ENCODE assay signal across 2 cellular contexts in the genomic region with DNA sequence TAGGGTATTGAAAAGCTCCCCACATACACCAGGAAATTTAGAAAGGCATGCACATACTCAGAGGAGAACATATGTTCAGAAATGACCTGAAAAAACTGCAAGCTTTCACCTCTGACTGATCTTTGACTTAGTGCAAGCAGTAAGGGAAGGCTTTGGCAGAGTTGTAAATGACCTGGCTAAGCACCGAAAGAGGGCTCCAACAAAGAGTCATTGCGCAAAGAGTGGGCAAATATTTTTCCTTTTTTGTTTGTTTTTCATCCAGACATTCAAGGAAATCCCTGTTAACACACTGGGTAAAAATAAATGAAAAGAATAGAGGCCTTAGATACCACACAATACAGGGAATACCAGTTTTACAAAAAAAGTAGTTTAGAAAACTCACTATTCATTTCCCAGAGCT.
TF ChIP-seq lines count a peak whose summit lies in the region.

No MANE protein-coding gene starts in this region.

TF ChIP-seq in HEK293, 187 proteins besides CTCF, POLR2A, EP300 and RAD21:
- TF ChIP-seq ZNF529 (tag by site-specific recombination; IDR thresholded peaks at IDR 0.05; ENCODE audit: insufficient replicate concordance): peak; percentile 2
- TF ChIP-seq, protein P1, sequence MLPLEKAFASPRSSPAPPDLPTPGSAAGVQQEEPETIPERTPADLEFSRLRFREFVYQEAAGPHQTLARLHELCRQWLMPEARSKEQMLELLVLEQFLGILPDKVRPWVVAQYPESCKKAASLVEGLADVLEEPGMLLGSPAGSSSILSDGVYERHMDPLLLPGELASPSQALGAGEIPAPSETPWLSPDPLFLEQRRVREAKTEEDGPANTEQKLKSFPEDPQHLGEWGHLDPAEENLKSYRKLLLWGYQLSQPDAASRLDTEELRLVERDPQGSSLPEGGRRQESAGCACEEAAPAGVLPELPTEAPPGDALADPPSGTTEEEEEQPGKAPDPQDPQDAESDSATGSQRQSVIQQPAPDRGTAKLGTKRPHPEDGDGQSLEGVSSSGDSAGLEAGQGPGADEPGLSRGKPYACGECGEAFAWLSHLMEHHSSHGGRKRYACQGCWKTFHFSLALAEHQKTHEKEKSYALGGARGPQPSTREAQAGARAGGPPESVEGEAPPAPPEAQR (tag by site-specific recombination; IDR thresholded peaks at IDR 0.05): no peak
- TF ChIP-seq ZNF560 (tag by site-specific recombination; IDR thresholded peaks at IDR 0.05; ENCODE audit: borderline replicate concordance): 0 out of 2 replicates have a peak, but pooled peaks have one; percentile 1

TF ChIP-seq in HepG2, 621 proteins besides CTCF, POLR2A, EP300 and RAD21 (continues in another document):
- TF ChIP-seq CHD2 (IDR thresholded peaks at IDR 0.05; ENCODE audit: low read depth, low read length): no peak
- TF ChIP-seq ZNF136 (CRISPR knock-in tag; IDR thresholded peaks at IDR 0.05; ENCODE audit: low read depth): no peak
- TF ChIP-seq PAWR (CRISPR knock-in tag; IDR thresholded peaks at IDR 0.05; ENCODE audit: borderline replicate concordance): no peak
- no peak for TF ChIP-seq U2AF2 (IDR thresholded peaks at IDR 0.05; ENCODE audit: low read depth, low read length)
- TF ChIP-seq BORCS8-MEF2B (CRISPR knock-in tag; IDR thresholded peaks at IDR 0.05): no peak
- TF ChIP-seq SALL1 (CRISPR knock-in tag; IDR thresholded peaks at IDR 0.05): peak; percentile 40; the same call in 1 of the 2 replicates
- TF ChIP-seq ZNF564 (CRISPR knock-in tag; IDR thresholded peaks at IDR 0.05): no peak
- no peak for TF ChIP-seq RBM39 (IDR thresholded peaks at IDR 0.05; ENCODE audit: low read depth, low read length, poor library complexity, severe bottlenecking)
- TF ChIP-seq, protein P2, sequence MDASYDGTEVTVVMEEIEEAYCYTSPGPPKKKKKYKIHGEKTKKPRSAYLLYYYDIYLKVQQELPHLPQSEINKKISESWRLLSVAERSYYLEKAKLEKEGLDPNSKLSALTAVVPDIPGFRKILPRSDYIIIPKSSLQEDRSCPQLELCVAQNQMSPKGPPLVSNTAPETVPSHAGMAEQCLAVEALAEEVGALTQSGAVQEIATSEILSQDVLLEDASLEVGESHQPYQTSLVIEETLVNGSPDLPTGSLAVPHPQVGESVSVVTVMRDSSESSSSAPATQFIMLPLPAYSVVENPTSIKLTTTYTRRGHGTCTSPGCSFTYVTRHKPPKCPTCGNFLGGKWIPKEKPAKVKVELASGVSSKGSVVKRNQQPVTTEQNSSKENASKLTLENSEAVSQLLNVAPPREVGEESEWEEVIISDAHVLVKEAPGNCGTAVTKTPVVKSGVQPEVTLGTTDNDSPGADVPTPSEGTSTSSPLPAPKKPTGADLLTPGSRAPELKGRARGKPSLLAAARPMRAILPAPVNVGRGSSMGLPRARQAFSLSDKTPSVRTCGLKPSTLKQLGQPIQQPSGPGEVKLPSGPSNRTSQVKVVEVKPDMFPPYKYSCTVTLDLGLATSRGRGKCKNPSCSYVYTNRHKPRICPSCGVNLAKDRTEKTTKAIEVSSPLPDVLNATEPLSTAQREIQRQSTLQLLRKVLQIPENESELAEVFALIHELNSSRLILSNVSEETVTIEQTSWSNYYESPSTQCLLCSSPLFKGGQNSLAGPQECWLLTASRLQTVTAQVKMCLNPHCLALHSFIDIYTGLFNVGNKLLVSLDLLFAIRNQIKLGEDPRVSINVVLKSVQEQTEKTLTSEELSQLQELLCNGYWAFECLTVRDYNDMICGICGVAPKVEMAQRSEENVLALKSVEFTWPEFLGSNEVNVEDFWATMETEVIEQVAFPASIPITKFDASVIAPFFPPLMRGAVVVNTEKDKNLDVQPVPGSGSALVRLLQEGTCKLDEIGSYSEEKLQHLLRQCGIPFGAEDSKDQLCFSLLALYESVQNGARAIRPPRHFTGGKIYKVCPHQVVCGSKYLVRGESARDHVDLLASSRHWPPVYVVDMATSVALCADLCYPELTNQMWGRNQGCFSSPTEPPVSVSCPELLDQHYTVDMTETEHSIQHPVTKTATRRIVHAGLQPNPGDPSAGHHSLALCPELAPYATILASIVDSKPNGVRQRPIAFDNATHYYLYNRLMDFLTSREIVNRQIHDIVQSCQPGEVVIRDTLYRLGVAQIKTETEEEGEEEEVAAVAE (CRISPR knock-in tag; IDR thresholded peaks at IDR 0.05; ENCODE audit: borderline replicate concordance): no peak
- no peak for TF ChIP-seq NFIC (IDR thresholded peaks at IDR 0.05; ENCODE audit: low read length)
- no peak for TF ChIP-seq MEIS1 (CRISPR knock-in tag; IDR thresholded peaks at IDR 0.05; ENCODE audit: borderline replicate concordance)
- TF ChIP-seq XBP1 (CRISPR knock-in tag; IDR thresholded peaks at IDR 0.05): no peak
- TF ChIP-seq MEF2D (CRISPR knock-in tag; IDR thresholded peaks at IDR 0.05): 0 out of 2 replicates have a peak, but pooled peaks have one; percentile 39
- TF ChIP-seq, protein P3, sequence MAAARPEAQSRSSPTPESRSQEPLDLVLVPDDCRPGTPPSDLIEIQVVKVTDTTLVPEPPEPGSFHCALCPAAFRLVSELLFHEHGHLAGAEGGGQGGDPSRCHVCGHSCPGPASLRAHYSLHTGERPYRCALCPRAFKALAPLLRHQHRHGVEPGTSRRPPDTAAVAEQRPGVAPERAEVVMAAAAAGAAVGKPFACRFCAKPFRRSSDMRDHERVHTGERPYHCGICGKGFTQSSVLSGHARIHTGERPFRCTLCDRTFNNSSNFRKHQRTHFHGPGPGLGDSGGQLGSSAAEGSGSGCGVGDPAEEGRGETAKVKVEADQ (CRISPR knock-in tag; IDR thresholded peaks at IDR 0.05; ENCODE audit: borderline replicate concordance): no peak
- TF ChIP-seq ZNF160 (CRISPR knock-in tag; IDR thresholded peaks at IDR 0.05): no peak
- TF ChIP-seq, protein P4, sequence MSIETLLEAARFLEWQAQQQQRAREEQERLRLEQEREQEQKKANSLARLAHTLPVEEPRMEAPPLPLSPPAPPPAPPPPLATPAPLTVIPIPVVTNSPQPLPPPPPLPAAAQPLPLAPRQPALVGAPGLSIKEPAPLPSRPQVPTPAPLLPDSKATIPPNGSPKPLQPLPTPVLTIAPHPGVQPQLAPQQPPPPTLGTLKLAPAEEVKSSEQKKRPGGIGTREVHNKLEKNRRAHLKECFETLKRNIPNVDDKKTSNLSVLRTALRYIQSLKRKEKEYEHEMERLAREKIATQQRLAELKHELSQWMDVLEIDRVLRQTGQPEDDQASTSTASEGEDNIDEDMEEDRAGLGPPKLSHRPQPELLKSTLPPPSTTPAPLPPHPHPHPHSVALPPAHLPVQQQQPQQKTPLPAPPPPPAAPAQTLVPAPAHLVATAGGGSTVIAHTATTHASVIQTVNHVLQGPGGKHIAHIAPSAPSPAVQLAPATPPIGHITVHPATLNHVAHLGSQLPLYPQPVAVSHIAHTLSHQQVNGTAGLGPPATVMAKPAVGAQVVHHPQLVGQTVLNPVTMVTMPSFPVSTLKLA (IDR thresholded peaks at IDR 0.05): no peak
- no peak for TF ChIP-seq ZNF724P (CRISPR knock-in tag; IDR thresholded peaks at IDR 0.05; ENCODE audit: borderline replicate concordance)
- no peak for TF ChIP-seq ZFP36L1 (CRISPR knock-in tag; IDR thresholded peaks at IDR 0.05)
- TF ChIP-seq ATM (IDR thresholded peaks at IDR 0.05; ENCODE audit: borderline replicate concordance): no peak
- TF ChIP-seq, protein P5, sequence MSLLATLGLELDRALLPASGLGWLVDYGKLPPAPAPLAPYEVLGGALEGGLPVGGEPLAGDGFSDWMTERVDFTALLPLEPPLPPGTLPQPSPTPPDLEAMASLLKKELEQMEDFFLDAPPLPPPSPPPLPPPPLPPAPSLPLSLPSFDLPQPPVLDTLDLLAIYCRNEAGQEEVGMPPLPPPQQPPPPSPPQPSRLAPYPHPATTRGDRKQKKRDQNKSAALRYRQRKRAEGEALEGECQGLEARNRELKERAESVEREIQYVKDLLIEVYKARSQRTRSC (CRISPR knock-in tag; IDR thresholded peaks at IDR 0.05; ENCODE audit: low read depth): no peak
- no peak for TF ChIP-seq REXO4 (CRISPR knock-in tag; IDR thresholded peaks at IDR 0.05; ENCODE audit: borderline replicate concordance)
- peak; percentile 64 for TF ChIP-seq NCOA2 (CRISPR knock-in tag; IDR thresholded peaks at IDR 0.05)
- no peak for TF ChIP-seq KDM5A (IDR thresholded peaks at IDR 0.05; ENCODE audit: borderline replicate concordance, low read length)
- TF ChIP-seq, protein P6, sequence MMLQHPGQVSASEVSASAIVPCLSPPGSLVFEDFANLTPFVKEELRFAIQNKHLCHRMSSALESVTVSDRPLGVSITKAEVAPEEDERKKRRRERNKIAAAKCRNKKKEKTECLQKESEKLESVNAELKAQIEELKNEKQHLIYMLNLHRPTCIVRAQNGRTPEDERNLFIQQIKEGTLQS (CRISPR knock-in tag; IDR thresholded peaks at IDR 0.05): no peak
- no peak for TF ChIP-seq ZNF367 (CRISPR knock-in tag; IDR thresholded peaks at IDR 0.05; ENCODE audit: borderline replicate concordance)
- TF ChIP-seq, protein P7, sequence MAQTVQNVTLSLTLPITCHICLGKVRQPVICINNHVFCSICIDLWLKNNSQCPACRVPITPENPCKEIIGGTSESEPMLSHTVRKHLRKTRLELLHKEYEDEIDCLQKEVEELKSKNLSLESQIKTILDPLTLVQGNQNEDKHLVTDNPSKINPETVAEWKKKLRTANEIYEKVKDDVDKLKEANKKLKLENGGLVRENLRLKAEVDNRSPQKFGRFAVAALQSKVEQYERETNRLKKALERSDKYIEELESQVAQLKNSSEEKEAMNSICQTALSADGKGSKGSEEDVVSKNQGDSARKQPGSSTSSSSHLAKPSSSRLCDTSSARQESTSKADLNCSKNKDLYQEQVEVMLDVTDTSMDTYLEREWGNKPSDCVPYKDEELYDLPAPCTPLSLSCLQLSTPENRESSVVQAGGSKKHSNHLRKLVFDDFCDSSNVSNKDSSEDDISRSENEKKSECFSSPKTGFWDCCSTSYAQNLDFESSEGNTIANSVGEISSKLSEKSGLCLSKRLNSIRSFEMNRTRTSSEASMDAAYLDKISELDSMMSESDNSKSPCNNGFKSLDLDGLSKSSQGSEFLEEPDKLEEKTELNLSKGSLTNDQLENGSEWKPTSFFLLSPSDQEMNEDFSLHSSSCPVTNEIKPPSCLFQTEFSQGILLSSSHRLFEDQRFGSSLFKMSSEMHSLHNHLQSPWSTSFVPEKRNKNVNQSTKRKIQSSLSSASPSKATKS (CRISPR knock-in tag; IDR thresholded peaks at IDR 0.05): no peak
- no peak for TF ChIP-seq SP4 (CRISPR knock-in tag; IDR thresholded peaks at IDR 0.05)
- TF ChIP-seq ZNF572 (CRISPR knock-in tag; IDR thresholded peaks at IDR 0.05): no peak
- TF ChIP-seq, protein P8, sequence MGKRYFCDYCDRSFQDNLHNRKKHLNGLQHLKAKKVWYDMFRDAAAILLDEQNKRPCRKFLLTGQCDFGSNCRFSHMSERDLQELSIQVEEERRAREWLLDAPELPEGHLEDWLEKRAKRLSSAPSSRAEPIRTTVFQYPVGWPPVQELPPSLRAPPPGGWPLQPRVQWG (CRISPR knock-in tag; IDR thresholded peaks at IDR 0.05; ENCODE audit: borderline replicate concordance, low read depth): no peak
- TF ChIP-seq, protein P9, sequence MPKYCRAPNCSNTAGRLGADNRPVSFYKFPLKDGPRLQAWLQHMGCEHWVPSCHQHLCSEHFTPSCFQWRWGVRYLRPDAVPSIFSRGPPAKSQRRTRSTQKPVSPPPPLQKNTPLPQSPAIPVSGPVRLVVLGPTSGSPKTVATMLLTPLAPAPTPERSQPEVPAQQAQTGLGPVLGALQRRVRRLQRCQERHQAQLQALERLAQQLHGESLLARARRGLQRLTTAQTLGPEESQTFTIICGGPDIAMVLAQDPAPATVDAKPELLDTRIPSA (CRISPR knock-in tag; IDR thresholded peaks at IDR 0.05; ENCODE audit: borderline replicate concordance): no peak
- no peak for TF ChIP-seq XRCC5 (optimal IDR thresholded peaks at IDR 0.05; ENCODE audit: low read length)
- no peak for TF ChIP-seq ZNF850 (CRISPR knock-in tag; conservative IDR thresholded peaks at IDR 0.05)
- TF ChIP-seq, protein P10, sequence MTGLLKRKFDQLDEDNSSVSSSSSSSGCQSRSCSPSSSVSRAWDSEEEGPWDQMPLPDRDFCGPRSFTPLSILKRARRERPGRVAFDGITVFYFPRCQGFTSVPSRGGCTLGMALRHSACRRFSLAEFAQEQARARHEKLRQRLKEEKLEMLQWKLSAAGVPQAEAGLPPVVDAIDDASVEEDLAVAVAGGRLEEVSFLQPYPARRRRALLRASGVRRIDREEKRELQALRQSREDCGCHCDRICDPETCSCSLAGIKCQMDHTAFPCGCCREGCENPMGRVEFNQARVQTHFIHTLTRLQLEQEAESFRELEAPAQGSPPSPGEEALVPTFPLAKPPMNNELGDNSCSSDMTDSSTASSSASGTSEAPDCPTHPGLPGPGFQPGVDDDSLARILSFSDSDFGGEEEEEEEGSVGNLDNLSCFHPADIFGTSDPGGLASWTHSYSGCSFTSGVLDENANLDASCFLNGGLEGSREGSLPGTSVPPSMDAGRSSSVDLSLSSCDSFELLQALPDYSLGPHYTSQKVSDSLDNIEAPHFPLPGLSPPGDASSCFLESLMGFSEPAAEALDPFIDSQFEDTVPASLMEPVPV (CRISPR knock-in tag; IDR thresholded peaks at IDR 0.05): no peak
- TF ChIP-seq THYN1 (CRISPR knock-in tag; IDR thresholded peaks at IDR 0.05; ENCODE audit: borderline replicate concordance, low read depth): no peak
- TF ChIP-seq, protein P11, sequence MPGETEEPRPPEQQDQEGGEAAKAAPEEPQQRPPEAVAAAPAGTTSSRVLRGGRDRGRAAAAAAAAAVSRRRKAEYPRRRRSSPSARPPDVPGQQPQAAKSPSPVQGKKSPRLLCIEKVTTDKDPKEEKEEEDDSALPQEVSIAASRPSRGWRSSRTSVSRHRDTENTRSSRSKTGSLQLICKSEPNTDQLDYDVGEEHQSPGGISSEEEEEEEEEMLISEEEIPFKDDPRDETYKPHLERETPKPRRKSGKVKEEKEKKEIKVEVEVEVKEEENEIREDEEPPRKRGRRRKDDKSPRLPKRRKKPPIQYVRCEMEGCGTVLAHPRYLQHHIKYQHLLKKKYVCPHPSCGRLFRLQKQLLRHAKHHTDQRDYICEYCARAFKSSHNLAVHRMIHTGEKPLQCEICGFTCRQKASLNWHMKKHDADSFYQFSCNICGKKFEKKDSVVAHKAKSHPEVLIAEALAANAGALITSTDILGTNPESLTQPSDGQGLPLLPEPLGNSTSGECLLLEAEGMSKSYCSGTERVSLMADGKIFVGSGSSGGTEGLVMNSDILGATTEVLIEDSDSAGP (CRISPR knock-in tag; IDR thresholded peaks at IDR 0.05; ENCODE audit: borderline replicate concordance): no peak
- TF ChIP-seq TARDBP (CRISPR knock-in tag; IDR thresholded peaks at IDR 0.05): peak; percentile 44; the same call in 1 of the 2 replicates
- TF ChIP-seq ZNF33B (CRISPR knock-in tag; IDR thresholded peaks at IDR 0.05): no peak
- TF ChIP-seq ZNF616 (CRISPR knock-in tag; IDR thresholded peaks at IDR 0.05; ENCODE audit: low read depth): no peak
- TF ChIP-seq SMAD3 (CRISPR knock-in tag; IDR thresholded peaks at IDR 0.05): 0 out of 2 replicates have a peak, but pooled peaks have one; percentile 23
